21 cellular contexts compared by ENCODE assay signal in genomic region chr7:108643136-108643535, GRCh38.
A peak's percentile ranks its signal among the peaks of the same experiment; 100 is the strongest.
DNase-seq lines count a peak whose midpoint lies in the region; ATAC-seq, FAIRE-seq and TF ChIP-seq lines count a peak whose summit lies in the region.
"Had no signal": no experiment of that assay in that cellular context is flagged by ENCODE, and none has a peak within 500 bp of the region (broad histone marks: within the 10 kb centered on the region; RNA-seq: fewer than 3 reads in every experiment).

No MANE protein-coding gene starts in this region.

- DNase-seq in DMS53 (lab: John Stamatoyannopoulos, UW) (peak; percentile 29), DMS53 treated with DMSO at 0.1 percent for 48 hours (lab: John Stamatoyannopoulos, UW; ENCODE audit: unreplicated experiment) (no peak), BE2C (no peak), K562 (ENCODE audit: extremely low read depth in 1 of 4, low spot score in 3 of 4) (peak in 1 of 4 experiments; percentile 7), dorsolateral prefrontal cortex (no peak)
- DNase-seq in NK-92 treated with Interleukin-12 subunit alpha and Interleukin-12 subunit beta, amount 100 ng/mL, for 24 hours (lab: John Stamatoyannopoulos, UW), result no peak
- DNase-seq: 8988T; ACHN; C1 segment of cervical spinal cord; CD4-positive, alpha-beta memory T cell; DMS79; EL; GOT3; IMR-90; KG1 had no signal

- 4% methylated on average over 5 of the region's 5 CpGs for WGBS in K562 (ENCODE audit: insufficient coverage, low coverage, missing lambda C conversion rate)

- FAIRE-seq in K562 (lab: Jason Lieb, UNC), result no peak
- FAIRE-seq: D721Med, G401.6, GM12891 had no signal

- H3K4me3 ChIP-seq in BE2C (ENCODE audit: low read depth, low read length), result no peak overlapping the region
- no peak overlapping the region for H3K4me3 ChIP-seq in HEK293 (ENCODE audit: low read depth, low read length)
- no peak overlapping the region for H3K4me3 ChIP-seq in K562
- H3K4me3 ChIP-seq in dorsolateral prefrontal cortex, result no peak overlapping the region
- H3K4me3 ChIP-seq: HAP-1 had no signal

- no peak overlapping the region for H3K27ac ChIP-seq in HEK293 (ENCODE audit: extremely low read depth, low read depth, low read length)
- no peak overlapping the region for H3K27ac ChIP-seq in K562 (ENCODE audit: extremely low read depth, low read depth, low read length)
- no peak overlapping the region for H3K27ac ChIP-seq in dorsolateral prefrontal cortex

- TF ChIP-seq RAD21 in K562 (CRISPR knock-in tag; conservative IDR thresholded peaks at IDR 0.05 in 1 of 2, IDR thresholded peaks at IDR 0.05 in 1 of 2), result no peak

- no peaks in the 10 kb centered on the region for H3K79me2 ChIP-seq in K562 (ENCODE audit: control insufficient read depth, insufficient read depth, low read length)

- CTCF ChIA-PET in HEK293 (lab: Yijun Ruan, JAX) (no interaction called here), K562 (lab: Yijun Ruan, JAX; ENCODE audit: low intra/inter-chr PET ratio) (no interaction called here)

- no peak overlapping the region for H2AFZ ChIP-seq in K562 (ENCODE audit: low read depth, low read length)

- H3K9me1 ChIP-seq in K562 (ENCODE audit: control insufficient read depth, insufficient read depth, low read length), result no peaks in the 10 kb centered on the region

- H3K36me3 ChIP-seq in BE2C (no peaks in the 10 kb centered on the region), HEK293 (ENCODE audit: control insufficient read depth in 2 of 2, insufficient read depth in 1 of 2, low read length in 2 of 2) (no peaks in the 10 kb centered on the region), K562 (ENCODE audit: control insufficient read depth, insufficient read depth, low read length) (no peaks in the 10 kb centered on the region)
- H3K36me3 ChIP-seq: HAP-1 had no signal

- H3K4me1 ChIP-seq in BE2C, result no peaks in the 10 kb centered on the region; the same call in 1 of the 2 replicates
- H3K4me1 ChIP-seq in HEK293 (ENCODE audit: control insufficient read depth, insufficient read depth, low read length), result no peaks in the 10 kb centered on the region
- no peaks in the 10 kb centered on the region for H3K4me1 ChIP-seq in K562 (replicated peaks in 1 of 2; ENCODE audit: control insufficient read depth in 2 of 2, insufficient read depth in 2 of 2, low read length in 2 of 2)
- H3K4me1 ChIP-seq: HAP-1 had no signal

- no peak for TF ChIP-seq EP300 in K562 (IDR thresholded peaks at IDR 0.05; ENCODE audit: low read length)

- H3K9ac ChIP-seq in K562 (ENCODE audit: insufficient read depth in 1 of 2, low read depth in 2 of 2, low read length in 2 of 2), result no peak overlapping the region

- H3K9me3 ChIP-seq in BE2C (no peaks in the 10 kb centered on the region), HEK293 (ENCODE audit: control insufficient read depth, insufficient read depth, low read depth, low read length) (peaks cover 2% of the 10 kb centered on the region; the same call in 1 of the 2 replicates), K562 (replicated peaks; ENCODE audit: control insufficient read depth, insufficient read depth, low read depth, low read length) (no peaks in the 10 kb centered on the region)
- H3K9me3 ChIP-seq: HAP-1 had no signal

- H3K27me3 ChIP-seq in BE2C (no peaks in the 10 kb centered on the region), K562 (ENCODE audit: control insufficient read depth in 2 of 2, insufficient read depth in 2 of 2, low read length in 2 of 2) (no peaks in the 10 kb centered on the region; a peak in 1 of 5 replicates), dorsolateral prefrontal cortex (peaks cover 0 to 2% (median 0%) of the 10 kb centered on the region in 45 donors)

- in situ Hi-C loops in K562 (cut with MboI), result no loop called here

- no TSS peak for BruUV-seq in K562 (replicated peaks; lab: Mats Ljungman, UMichigan)

- POLR2A ChIA-PET in HEK293 (lab: Yijun Ruan, JAX), result no interaction called here
- POLR2A ChIA-PET in K562 (lab: Yijun Ruan, JAX), result no interaction called here

- TF ChIP-seq CTCF in BE2C (IDR thresholded peaks at IDR 0.05; ENCODE audit: low read depth, low read length), result peak; percentile 14; the same call in 1 of the 2 replicates
- TF ChIP-seq CTCF in HEK293 (tag by site-specific recombination; IDR thresholded peaks at IDR 0.05), result no peak
- TF ChIP-seq CTCF in K562 (IDR thresholded peaks at IDR 0.05 in 2 of 3, conservative IDR thresholded peaks at IDR 0.05 in 1 of 3; ENCODE audit: insufficient read depth in 2 of 3, low read depth in 1 of 3, low read length in 3 of 3), result 0 out of 6 replicates have a peak, but pooled peaks of 1 of the 3 experiments have one; percentile 20
- no peak for TF ChIP-seq CTCF in dorsolateral prefrontal cortex (IDR thresholded peaks at IDR 0.05 in 54 of 56, conservative IDR thresholded peaks at IDR 0.05 in 2 of 56; ENCODE audit: low read depth in 1 of 56, partially characterized antibody in 56 of 56)

- H4K20me1 ChIP-seq in K562 (replicated peaks; ENCODE audit: control insufficient read depth, insufficient read depth, low read length), result no peaks in the 10 kb centered on the region

- intact Hi-C loops in K562 (cut with micrococcal nuclease) (no loop called here), dorsolateral prefrontal cortex (cut with DNase I) (no loop called here)

- ATAC-seq in K562 (peak; percentile 73), GM21515 (IDR thresholded peaks at IDR 0.05; ENCODE audit: unreplicated experiment) (no peak)

- no peak overlapping the region for H3K4me2 ChIP-seq in K562 (ENCODE audit: insufficient read depth, low read length)

- TF ChIP-seq POLR2A in K562 (conservative IDR thresholded peaks at IDR 0.05), result no peak

TF ChIP-seq in HEK293, 187 proteins besides CTCF, POLR2A, EP300 and RAD21:
- no peak for TF ChIP-seq ZBTB21 (tag by site-specific recombination; IDR thresholded peaks at IDR 0.05)
- peak; percentile 63 for TF ChIP-seq ATF2 (tag by site-specific recombination; IDR thresholded peaks at IDR 0.05; ENCODE audit: low read depth)

TF ChIP-seq in K562, 482 proteins besides CTCF, POLR2A, EP300 and RAD21 (continues in another document):
- no peak for TF ChIP-seq CLOCK (CRISPR knock-in tag; IDR thresholded peaks at IDR 0.05; ENCODE audit: borderline replicate concordance)
- TF ChIP-seq, protein P1, sequence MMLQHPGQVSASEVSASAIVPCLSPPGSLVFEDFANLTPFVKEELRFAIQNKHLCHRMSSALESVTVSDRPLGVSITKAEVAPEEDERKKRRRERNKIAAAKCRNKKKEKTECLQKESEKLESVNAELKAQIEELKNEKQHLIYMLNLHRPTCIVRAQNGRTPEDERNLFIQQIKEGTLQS (IDR thresholded peaks at IDR 0.05), result peak; percentile 61; the same call in 1 of the 2 replicates
- TF ChIP-seq, protein P1 (CRISPR knock-in tag; conservative IDR thresholded peaks at IDR 0.05), result no peak
- TF ChIP-seq, protein P2, sequence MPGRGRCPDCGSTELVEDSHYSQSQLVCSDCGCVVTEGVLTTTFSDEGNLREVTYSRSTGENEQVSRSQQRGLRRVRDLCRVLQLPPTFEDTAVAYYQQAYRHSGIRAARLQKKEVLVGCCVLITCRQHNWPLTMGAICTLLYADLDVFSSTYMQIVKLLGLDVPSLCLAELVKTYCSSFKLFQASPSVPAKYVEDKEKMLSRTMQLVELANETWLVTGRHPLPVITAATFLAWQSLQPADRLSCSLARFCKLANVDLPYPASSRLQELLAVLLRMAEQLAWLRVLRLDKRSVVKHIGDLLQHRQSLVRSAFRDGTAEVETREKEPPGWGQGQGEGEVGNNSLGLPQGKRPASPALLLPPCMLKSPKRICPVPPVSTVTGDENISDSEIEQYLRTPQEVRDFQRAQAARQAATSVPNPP (IDR thresholded peaks at IDR 0.05; ENCODE audit: borderline replicate concordance, insufficient read depth, insufficient read length), result no peak
